8 cellular contexts compared by ENCODE assay signal in genomic region chr6:12483712-12484111, GRCh38.
DNase-seq lines count a peak whose midpoint lies in the region; ATAC-seq and TF ChIP-seq lines count a peak whose summit lies in the region.

No MANE protein-coding gene starts in this region.

- no peak overlapping the region for H3K9ac ChIP-seq in smooth muscle cell (ENCODE audit: low read depth)

- peaks cover 7% of the 10 kb centered on the region for H3K4me1 ChIP-seq in body of pancreas
- no peaks in the 10 kb centered on the region for H3K4me1 ChIP-seq in smooth muscle cell (ENCODE audit: low read depth)

- intact Hi-C loops in body of pancreas (cut with DNase I), result no loop called here

- TF ChIP-seq CTCF in body of pancreas (IDR thresholded peaks at IDR 0.05) (no peak), smooth muscle cell (IDR thresholded peaks at IDR 0.05; ENCODE audit: borderline replicate concordance, insufficient read depth, poor library complexity, severe bottlenecking) (no peak)

- peak; percentile 63 for ATAC-seq in GM19467 (IDR thresholded peaks at IDR 0.05; ENCODE audit: unreplicated experiment)
- peak; percentile 81 for ATAC-seq in HG03565 (IDR thresholded peaks at IDR 0.05; ENCODE audit: unreplicated experiment)
- peak; percentile 67 for ATAC-seq in body of pancreas

- DNase-seq in Caki2 (ENCODE audit: low read depth) (peak; percentile 66), body of pancreas (peak in 2 of 4 donors; percentile 10 to 12), smooth muscle cell (lab: John Stamatoyannopoulos, UW; ENCODE audit: unreplicated experiment) (no peak), DMS114 treated with DMSO at 0.1 percent for 48 hours (lab: John Stamatoyannopoulos, UW; ENCODE audit: unreplicated experiment) (no peak), NCI-H510A treated with DMSO at 0.1 percent for 48 hours (lab: John Stamatoyannopoulos, UW) (no peak)
- DNase-seq in activated CD4-positive, CD25-positive, alpha-beta regulatory T cell treated with anti-CD3 and anti-CD28 coated beads, Interleukin-2, amount 50 U/mL, for 72 hours, result no peak

- in situ Hi-C loops in Caki2 (cut with HindIII; ENCODE audit: low pct_unique_long_range_greater_than_20kb, low sequenced_read_pairs), result no loop called here

- H3F3A ChIP-seq in smooth muscle cell (ENCODE audit: low read depth), result no peaks in the 10 kb centered on the region

- H3K27ac ChIP-seq in body of pancreas (no peak overlapping the region), smooth muscle cell (ENCODE audit: low read depth) (peak overlapping the region; percentile 83)

- WGBS in body of pancreas, 2 donors, result 45 to 64% methylated on average over 5 of the region's 5 CpGs
- 57% methylated on average over 5 of the region's 5 CpGs for WGBS in smooth muscle cell (ENCODE audit: low lambda C conversion rate)

- TF ChIP-seq POLR2A in body of pancreas (IDR thresholded peaks at IDR 0.05), result no peak

- H3K36me3 ChIP-seq in body of pancreas (replicated peaks in 1 of 2; ENCODE audit: insufficient read depth in 1 of 2, low read depth in 2 of 2) (no peaks in the 10 kb centered on the region), smooth muscle cell (ENCODE audit: low read depth) (no peaks in the 10 kb centered on the region)

- no peaks in the 10 kb centered on the region for H3K9me3 ChIP-seq in body of pancreas
- no peaks in the 10 kb centered on the region for H3K9me3 ChIP-seq in smooth muscle cell (replicated peaks; ENCODE audit: low read depth)

- no peaks in the 10 kb centered on the region for H4K20me1 ChIP-seq in smooth muscle cell (ENCODE audit: low read depth)

- H3K4me2 ChIP-seq in smooth muscle cell, result peak overlapping the region; percentile 50

- H3K79me2 ChIP-seq in smooth muscle cell (ENCODE audit: low read depth), result no peaks in the 10 kb centered on the region

- H3K27me3 ChIP-seq in body of pancreas (no peaks in the 10 kb centered on the region), smooth muscle cell (ENCODE audit: low read depth) (no peaks in the 10 kb centered on the region)

- H2AFZ ChIP-seq in smooth muscle cell (ENCODE audit: low read depth), result no peak overlapping the region

- H3K4me3 ChIP-seq in body of pancreas (no peak overlapping the region), smooth muscle cell (no peak overlapping the region)
